12 cellular contexts compared by ENCODE assay signal in the genomic region with DNA sequence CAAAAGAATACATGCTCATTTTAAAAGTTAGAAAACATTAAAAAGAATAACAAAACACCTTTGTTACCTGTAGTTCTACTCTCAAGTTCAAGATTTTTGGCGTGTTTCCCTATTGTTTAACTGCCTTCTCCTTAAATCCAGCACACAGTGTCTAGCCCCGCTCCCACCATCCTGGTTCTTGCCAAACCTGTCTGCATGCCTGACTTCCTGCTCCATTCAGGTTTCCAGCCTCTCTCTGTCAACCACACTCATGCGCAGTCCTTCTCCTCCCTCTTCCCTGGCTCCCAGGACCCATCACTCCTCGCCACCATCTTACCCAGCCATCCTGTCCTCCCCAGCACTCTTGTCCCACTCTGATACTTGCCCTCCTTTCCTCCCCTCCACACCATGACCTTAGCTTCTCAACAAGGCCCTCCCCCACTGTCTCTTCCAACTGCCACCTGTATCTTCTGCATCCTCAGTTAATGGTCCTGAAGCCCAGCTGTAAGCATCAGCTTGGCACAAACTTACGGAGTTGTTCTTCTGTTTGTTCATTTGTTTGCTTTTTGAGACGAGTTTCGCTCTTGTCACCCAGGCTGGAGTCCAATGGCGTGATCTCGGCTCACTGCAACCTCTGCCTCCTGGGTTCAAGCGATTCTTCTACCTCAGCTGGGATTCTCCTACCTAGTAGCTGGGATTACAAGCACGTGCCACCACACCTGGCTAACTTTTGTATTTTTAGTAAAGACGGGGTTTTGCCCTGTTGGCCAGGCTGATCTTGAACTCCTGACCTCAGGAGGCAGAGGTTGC. TPM values are rescaled to one million over a fixed set of nuclear protein-coding genes. Genes with fewer than 3 reads are reported as not detected.
DNase-seq lines count a peak whose midpoint lies in the region; ATAC-seq and TF ChIP-seq lines count a peak whose summit lies in the region.
"Had no signal": no experiment of that assay in that cellular context is flagged by ENCODE, and none has a peak within 500 bp of the region (broad histone marks: within the 10 kb centered on the region; RNA-seq: fewer than 3 reads in every experiment).

No MANE protein-coding gene starts in this region.

- ATAC-seq in HG03342 (IDR thresholded peaks at IDR 0.05; ENCODE audit: unreplicated experiment) (no peak), HG02970 (IDR thresholded peaks at IDR 0.05; ENCODE audit: low FRiP score, unreplicated experiment) (no peak)
- ATAC-seq: Right ventricle myocardium inferior had no signal

- H3K9ac ChIP-seq in liver (ENCODE audit: low read depth in 1 of 2, low read length in 2 of 2) (no peak overlapping the region), MM.1S (ENCODE audit: low read length) (no peak overlapping the region)

- H3K36me3 Mint-ChIP-seq in MCF 10A (ENCODE audit: insufficient read depth, unreplicated experiment) (no peaks in the 10 kb centered on the region), type B pancreatic cell (peaks cover 3% of the 10 kb centered on the region)
- peaks cover 7% of the 10 kb centered on the region for H3K36me3 Mint-ChIP-seq in activated CD4-positive, alpha-beta memory T cell treated with anti-CD3 and anti-CD28 coated beads, Interleukin-2, amount 10 ng/mL, durations not matched to agents 7 days and 5 days (ENCODE audit: low read depth)

- H3K4me1 ChIP-seq in liver (ENCODE audit: control insufficient read depth in 4 of 4, insufficient read depth in 4 of 4, low read length in 3 of 4) (peaks cover 0 to 5% (median 0%) of the 10 kb centered on the region in 4 donors), MM.1S (ENCODE audit: low read length) (no peaks in the 10 kb centered on the region)

- no peak overlapping the region for H3K27ac ChIP-seq in liver (ENCODE audit: low read depth in 1 of 2, low read length in 2 of 2)
- no peak overlapping the region for H3K27ac ChIP-seq in MM.1S (ENCODE audit: low read length)
- H3K27ac ChIP-seq: WERI-Rb-1 had no signal

- peak; percentile 39 to 79 for DNase-seq in T47D (ENCODE audit: low read depth in 1 of 2, low spot score in 1 of 2)
- no peak for DNase-seq in MCF 10A (ENCODE audit: unreplicated experiment)
- DNase-seq in activated CD4-positive, alpha-beta memory T cell treated with anti-CD3 and anti-CD28 coated beads, Interleukin-2, amount 10 ng/mL, durations not matched to agents 7 days and 5 days: no peak
- DNase-seq in type B pancreatic cell (ENCODE audit: extremely low spot score, unreplicated experiment): no peak
- DNase-seq in MM.1S: no peak
- DNase-seq: activated T-cell treated with anti-CD3 and anti-CD28 coated beads, Interleukin-2, amount 50 U/mL, for 1 hour; NCI-H446; WERI-Rb-1 had no signal

- no peaks in the 10 kb centered on the region for H3K36me3 ChIP-seq in liver (ENCODE audit: control insufficient read depth in 4 of 4, insufficient read depth in 3 of 4, low read depth in 1 of 4, low read length in 3 of 4)
- no peaks in the 10 kb centered on the region for H3K36me3 ChIP-seq in MM.1S (replicated peaks; ENCODE audit: insufficient read depth, low read length)
- H3K36me3 ChIP-seq: WERI-Rb-1 had no signal

- H3K4me3 ChIP-seq in liver (ENCODE audit: low read depth in 1 of 3, low read length in 3 of 3) (no peak overlapping the region), MM.1S (ENCODE audit: low read length) (no peak overlapping the region)

- no peaks in the 10 kb centered on the region for H3K9me2 ChIP-seq in MM.1S (replicated peaks; ENCODE audit: insufficient read depth, low read length)

- intact Hi-C loops in MCF 10A (cut with micrococcal nuclease): no loop called here

- H3K27ac Mint-ChIP-seq in MCF 10A (ENCODE audit: low read depth, unreplicated experiment) (no peak overlapping the region), type B pancreatic cell (peak overlapping the region; percentile 84)
- H3K27ac Mint-ChIP-seq in activated CD4-positive, alpha-beta memory T cell treated with anti-CD3 and anti-CD28 coated beads, Interleukin-2, amount 10 ng/mL, durations not matched to agents 7 days and 5 days: peak overlapping the region; percentile 33

- no peak for TF ChIP-seq RAD21 in liver (IDR thresholded peaks at IDR 0.05)

- no peak overlapping the region for H3K4me2 ChIP-seq in MM.1S (ENCODE audit: low read depth, low read length)

- in situ Hi-C loops in T47D (cut with HindIII; ENCODE audit: low pct_unique_long_range_greater_than_20kb, low sequenced_read_pairs): no loop called here

- no TSS peak for BruUV-seq in MCF 10A (replicated peaks; lab: Mats Ljungman, UMichigan)

- H3K4me1 Mint-ChIP-seq in MCF 10A (ENCODE audit: insufficient read depth, unreplicated experiment) (peaks cover 27% of the 10 kb centered on the region), type B pancreatic cell (ENCODE audit: unreplicated experiment) (peaks cover 22% of the 10 kb centered on the region)
- H3K4me1 Mint-ChIP-seq in activated CD4-positive, alpha-beta memory T cell treated with anti-CD3 and anti-CD28 coated beads, Interleukin-2, amount 10 ng/mL, durations not matched to agents 7 days and 5 days: peaks cover 40% of the 10 kb centered on the region

- H2AFZ ChIP-seq in MM.1S (ENCODE audit: low read length): no peak overlapping the region

- H3K27me3 Mint-ChIP-seq in MCF 10A (ENCODE audit: insufficient read depth, unreplicated experiment): no peaks in the 10 kb centered on the region
- no peaks in the 10 kb centered on the region for H3K27me3 Mint-ChIP-seq in activated CD4-positive, alpha-beta memory T cell treated with anti-CD3 and anti-CD28 coated beads, Interleukin-2, amount 10 ng/mL, durations not matched to agents 7 days and 5 days
- no peaks in the 10 kb centered on the region for H3K27me3 Mint-ChIP-seq in type B pancreatic cell

- H3K4me3 Mint-ChIP-seq in MCF 10A (ENCODE audit: unreplicated experiment) (no peak overlapping the region), type B pancreatic cell (peak overlapping the region; percentile 34)
- H3K4me3 Mint-ChIP-seq in activated CD4-positive, alpha-beta memory T cell treated with anti-CD3 and anti-CD28 coated beads, Interleukin-2, amount 10 ng/mL, durations not matched to agents 7 days and 5 days: no peak overlapping the region

- H3F3A ChIP-seq in MM.1S (ENCODE audit: insufficient read depth, low read length): no peaks in the 10 kb centered on the region

- H4K20me1 ChIP-seq in MM.1S (ENCODE audit: insufficient read depth, low read length): no peaks in the 10 kb centered on the region

- H3K9me3 Mint-ChIP-seq in MCF 10A (ENCODE audit: unreplicated experiment) (no peaks in the 10 kb centered on the region), type B pancreatic cell (no peaks in the 10 kb centered on the region)
- H3K9me3 Mint-ChIP-seq in activated CD4-positive, alpha-beta memory T cell treated with anti-CD3 and anti-CD28 coated beads, Interleukin-2, amount 10 ng/mL, durations not matched to agents 7 days and 5 days: no peaks in the 10 kb centered on the region

- H3K9me3 ChIP-seq in liver (ENCODE audit: control insufficient read depth in 4 of 4, low read length in 3 of 4) (no peaks in the 10 kb centered on the region), MM.1S (replicated peaks; ENCODE audit: insufficient read depth, low read length) (no peaks in the 10 kb centered on the region)

- POLR2A ChIA-PET in MCF 10A (lab: Yijun Ruan, JAX): interaction anchor here (1.1 kb wide), 1 partner anchor 15 kb away, joined by 4 read pairs; no protein-coding TSS in a partner anchor
- POLR2A ChIA-PET in activated CD4-positive, alpha-beta memory T cell treated with anti-CD3 and anti-CD28 coated beads, Interleukin-2, amount 10 ng/mL, durations not matched to agents 7 days and 5 days (lab: Charles Lee): no interaction called here

- CTCF ChIA-PET in MCF 10A (lab: Yijun Ruan, JAX): interaction anchor here (0.6 to 1.3 kb wide), 2 partner anchors 75 to 94 kb away, joined by 3 to 4 read pairs; no protein-coding TSS in a partner anchor
- CTCF ChIA-PET in activated CD4-positive, alpha-beta memory T cell treated with anti-CD3 and anti-CD28 coated beads, Interleukin-2, amount 10 ng/mL, durations not matched to agents 7 days and 5 days (lab: Charles Lee): no interaction called here

- H3K27me3 ChIP-seq in liver (ENCODE audit: control insufficient read depth in 4 of 4, insufficient read depth in 4 of 4, low read length in 3 of 4): no peaks in the 10 kb centered on the region
- H3K27me3 ChIP-seq in MM.1S (replicated peaks; ENCODE audit: insufficient read depth, low read length): no peaks in the 10 kb centered on the region

- WGBS in liver: 48% methylated on average over 12 of the region's 12 CpGs

- no peak for TF ChIP-seq CTCF in MCF 10A (IDR thresholded peaks at IDR 0.05; ENCODE audit: unreplicated experiment)
- no peak for TF ChIP-seq CTCF in liver (IDR thresholded peaks at IDR 0.05; ENCODE audit: low read depth, low read length, missing input control)
- no peak for TF ChIP-seq CTCF in type B pancreatic cell (conservative IDR thresholded peaks at IDR 0.05)
- no peak for TF ChIP-seq CTCF in MM.1S (IDR thresholded peaks at IDR 0.05; ENCODE audit: low read length)

- no peaks in the 10 kb centered on the region for H3K79me2 ChIP-seq in MM.1S (ENCODE audit: low read length)

TF ChIP-seq in liver, 16 proteins besides CTCF, POLR2A, EP300 and RAD21 (continues in another document):
- TF ChIP-seq HNF4A (conservative IDR thresholded peaks at IDR 0.05) (peak; percentile 70 to 72), MAX (IDR thresholded peaks at IDR 0.05) (no peak), YY1 (IDR thresholded peaks at IDR 0.05) (no peak), RXRA (IDR thresholded peaks at IDR 0.05) (peak; percentile 42 to 54), HNF4G (IDR thresholded peaks at IDR 0.05) (peak; percentile 12)
- TF ChIP-seq, protein P1, sequence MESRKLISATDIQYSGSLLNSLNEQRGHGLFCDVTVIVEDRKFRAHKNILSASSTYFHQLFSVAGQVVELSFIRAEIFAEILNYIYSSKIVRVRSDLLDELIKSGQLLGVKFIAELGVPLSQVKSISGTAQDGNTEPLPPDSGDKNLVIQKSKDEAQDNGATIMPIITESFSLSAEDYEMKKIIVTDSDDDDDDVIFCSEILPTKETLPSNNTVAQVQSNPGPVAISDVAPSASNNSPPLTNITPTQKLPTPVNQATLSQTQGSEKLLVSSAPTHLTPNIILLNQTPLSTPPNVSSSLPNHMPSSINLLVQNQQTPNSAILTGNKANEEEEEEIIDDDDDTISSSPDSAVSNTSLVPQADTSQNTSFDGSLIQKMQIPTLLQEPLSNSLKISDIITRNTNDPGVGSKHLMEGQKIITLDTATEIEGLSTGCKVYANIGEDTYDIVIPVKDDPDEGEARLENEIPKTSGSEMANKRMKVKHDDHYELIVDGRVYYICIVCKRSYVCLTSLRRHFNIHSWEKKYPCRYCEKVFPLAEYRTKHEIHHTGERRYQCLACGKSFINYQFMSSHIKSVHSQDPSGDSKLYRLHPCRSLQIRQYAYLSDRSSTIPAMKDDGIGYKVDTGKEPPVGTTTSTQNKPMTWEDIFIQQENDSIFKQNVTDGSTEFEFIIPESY (IDR thresholded peaks at IDR 0.05): no peak

RNA-seq across cellular contexts. Expression of gene MYH9, which starts 7.5 kb away (rescaled TPM):
- total RNA-seq in MCF 10A (2022): 643 and 653 TPM in 2 replicates
- total RNA-seq in activated CD4-positive, alpha-beta memory T cell treated with anti-CD3 and anti-CD28 coated beads, Interleukin-2, amount 10 ng/mL, durations not matched to agents 7 days and 5 days: 100 to 1,000 TPM; 840 to 865 TPM
- total RNA-seq in liver: 100 to 1,000 TPM; 123 to 150 TPM
- 10 to 100 TPM; 32.3 to 74.1 TPM for polyA plus RNA-seq in liver
- 277 and 364 TPM in 2 replicates for total RNA-seq in type B pancreatic cell (ENCODE audit: low replicate concordance)

Comparison
In these comparisons a context has a peak if more than half of its experiments do, and no peak if none do; other contexts are left out.
1. DNase-seq: peak in T47D (2 of 2); none in MCF 10A (single experiment), activated CD4-positive, alpha-beta memory T cell treated with anti-CD3 and anti-CD28 coated beads, Interleukin-2, amount 10 ng/mL, durations not matched to agents 7 days and 5 days (single experiment), type B pancreatic cell (single experiment) and MM.1S (single experiment).